In the genomic region with DNA sequence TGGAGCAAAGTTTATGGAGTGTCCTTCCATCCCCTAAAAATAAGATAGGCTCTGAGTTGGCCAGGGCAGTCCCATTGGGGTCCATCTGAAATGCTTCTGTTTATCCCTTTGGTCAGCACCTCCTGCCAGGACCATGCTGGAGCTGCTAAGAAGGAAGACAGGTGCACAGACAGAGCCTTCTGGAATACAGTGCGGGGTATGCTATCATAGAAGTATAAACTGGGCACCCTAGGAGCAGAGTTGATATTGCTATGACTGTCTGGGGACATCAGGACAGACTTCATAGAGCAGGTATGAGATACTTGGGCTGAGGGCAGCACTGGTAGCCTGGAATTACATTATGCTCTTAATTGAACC, we compare ENCODE assay signal across 10 cellular contexts.
DNase-seq lines count a peak whose midpoint lies in the region; ATAC-seq, FAIRE-seq and TF ChIP-seq lines count a peak whose summit lies in the region.
"Had no signal": no experiment of that assay in that cellular context is flagged by ENCODE, and none has a peak within 500 bp of the region (broad histone marks: within the 10 kb centered on the region; RNA-seq: fewer than 3 reads in every experiment).

No MANE protein-coding gene starts in this region.

- 0 out of 3 replicates have a peak overlapping the region, but pooled peaks have one; percentile 2 for H3K4me3 ChIP-seq in A549

- H3K27me3 Mint-ChIP-seq in chondrocyte (ENCODE audit: low read depth) (no peaks in the 10 kb centered on the region), osteocyte (ENCODE audit: unreplicated experiment) (no peaks in the 10 kb centered on the region), progenitor cell of endocrine pancreas (peaks cover 5% of the 10 kb centered on the region)

- TF ChIP-seq RAD21 in A549 (conservative IDR thresholded peaks at IDR 0.05 in 1 of 2, IDR thresholded peaks at IDR 0.05 in 1 of 2): no peak

- H3K9me3 Mint-ChIP-seq in chondrocyte (ENCODE audit: low read depth) (no peaks in the 10 kb centered on the region), osteocyte (ENCODE audit: unreplicated experiment) (no peaks in the 10 kb centered on the region), progenitor cell of endocrine pancreas (ENCODE audit: low read depth) (no peaks in the 10 kb centered on the region)

- no peaks in the 10 kb centered on the region for H3K9me3 ChIP-seq in A549

- POLR2A ChIA-PET in A549 (lab: Yijun Ruan, JAX): interaction anchor here (1.1 to 1.8 kb wide), 9 partner anchors 13 to 170 kb away, joined by 3 to 7 read pairs (median 5); a partner anchor contains a TSS

- ATAC-seq in A549 (peak; percentile 39 to 52), HG02943 (IDR thresholded peaks at IDR 0.05; ENCODE audit: low read depth, unreplicated experiment) (peak; percentile 20), HG03521 (IDR thresholded peaks at IDR 0.05; ENCODE audit: unreplicated experiment) (no peak)

- H3K4me1 Mint-ChIP-seq in chondrocyte (ENCODE audit: low read depth) (peaks cover 73% of the 10 kb centered on the region), osteocyte (ENCODE audit: unreplicated experiment) (peaks cover 47% of the 10 kb centered on the region), progenitor cell of endocrine pancreas (ENCODE audit: low read depth) (peaks cover 22% of the 10 kb centered on the region)

- H3K27ac Mint-ChIP-seq in chondrocyte (ENCODE audit: unreplicated experiment) (peak overlapping the region; percentile 91), osteocyte (ENCODE audit: unreplicated experiment) (peak overlapping the region; percentile 40), progenitor cell of endocrine pancreas (no peak overlapping the region)

- no peak for DNase-seq in A549 (ENCODE audit: low read depth in 1 of 2, low spot score in 1 of 2)
- DNase-seq in chondrocyte (ENCODE audit: low spot score): no peak
- DNase-seq in osteocyte (ENCODE audit: extremely low spot score, unreplicated experiment): no peak
- DNase-seq in NCI-H2196 treated with DMSO at 0.1 percent for 48 hours (lab: John Stamatoyannopoulos, UW; ENCODE audit: unreplicated experiment): no peak
- no peak for DNase-seq in EL
- DNase-seq in progenitor cell of endocrine pancreas (ENCODE audit: low spot score, unreplicated experiment): no peak
- DNase-seq: NCI-H446 treated with DMSO at 0.1 percent for 48 hours had no signal

- 85% methylated on average over 1 of the region's 1 CpG for WGBS in A549 (ENCODE audit: missing lambda C conversion rate)

- no peak for FAIRE-seq in A549 (lab: Jason Lieb, UNC)

- H3K4me3 Mint-ChIP-seq in chondrocyte (ENCODE audit: unreplicated experiment) (no peak overlapping the region), osteocyte (ENCODE audit: unreplicated experiment) (no peak overlapping the region), progenitor cell of endocrine pancreas (ENCODE audit: low read depth) (no peak overlapping the region)
- H3K4me3 Mint-ChIP-seq: neural crest cell had no signal

- no peak for TF ChIP-seq POLR2A in A549 (IDR thresholded peaks at IDR 0.05; ENCODE audit: low read length)

- H3K4me1 ChIP-seq in A549: peaks cover 67% of the 10 kb centered on the region

- CTCF ChIA-PET in A549 (lab: Yijun Ruan, JAX): interaction anchor here (0.6 to 2.5 kb wide), 9 partner anchors 11 to 64 kb away, joined by 3 to 10 read pairs (median 3); no protein-coding TSS in a partner anchor

- TF ChIP-seq CTCF in A549 (IDR thresholded peaks at IDR 0.05): no peak
- no peak for TF ChIP-seq CTCF in chondrocyte (IDR thresholded peaks at IDR 0.05)
- no peak for TF ChIP-seq CTCF in osteocyte (IDR thresholded peaks at IDR 0.05)
- no peak for TF ChIP-seq CTCF in progenitor cell of endocrine pancreas (IDR thresholded peaks at IDR 0.05; ENCODE audit: unreplicated experiment)

- peak overlapping the region; percentile 91 to 92 for H3K27ac ChIP-seq in A549

- H3K36me3 Mint-ChIP-seq in chondrocyte (ENCODE audit: low read depth) (peaks cover 2% of the 10 kb centered on the region), osteocyte (ENCODE audit: unreplicated experiment) (no peaks in the 10 kb centered on the region), progenitor cell of endocrine pancreas (ENCODE audit: insufficient read depth) (no peaks in the 10 kb centered on the region)

- no peak for TF ChIP-seq EP300 in A549 (IDR thresholded peaks at IDR 0.05)

- peak overlapping the region; percentile 74 for H3K4me2 ChIP-seq in A549

TF ChIP-seq in A549, 52 proteins besides CTCF, POLR2A, EP300 and RAD21:
- TF ChIP-seq ZSCAN20 (CRISPR knock-in tag; IDR thresholded peaks at IDR 0.05): no peak
- TF ChIP-seq KDM1A (IDR thresholded peaks at IDR 0.05; ENCODE audit: low read depth): no peak
- no peak for TF ChIP-seq CBX8 (IDR thresholded peaks at IDR 0.05)
- no peak for TF ChIP-seq ZFP36 (IDR thresholded peaks at IDR 0.05; ENCODE audit: borderline replicate concordance, partially characterized antibody)
- TF ChIP-seq FOSB (CRISPR knock-in tag; IDR thresholded peaks at IDR 0.05): no peak
- TF ChIP-seq, protein P1, sequence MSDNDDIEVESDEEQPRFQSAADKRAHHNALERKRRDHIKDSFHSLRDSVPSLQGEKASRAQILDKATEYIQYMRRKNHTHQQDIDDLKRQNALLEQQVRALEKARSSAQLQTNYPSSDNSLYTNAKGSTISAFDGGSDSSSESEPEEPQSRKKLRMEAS (IDR thresholded peaks at IDR 0.05): no peak
- no peak for TF ChIP-seq PHF8 (IDR thresholded peaks at IDR 0.05; ENCODE audit: borderline replicate concordance, low read depth)
- no peak for TF ChIP-seq NFE2L2 (conservative IDR thresholded peaks at IDR 0.05; ENCODE audit: low read length)
- TF ChIP-seq, protein P2, sequence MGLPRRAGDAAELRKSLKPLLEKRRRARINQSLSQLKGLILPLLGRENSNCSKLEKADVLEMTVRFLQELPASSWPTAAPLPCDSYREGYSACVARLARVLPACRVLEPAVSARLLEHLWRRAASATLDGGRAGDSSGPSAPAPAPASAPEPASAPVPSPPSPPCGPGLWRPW (IDR thresholded peaks at IDR 0.05): no peak
- no peak for TF ChIP-seq HDAC2 (IDR thresholded peaks at IDR 0.05)
- TF ChIP-seq NPAS2 (CRISPR knock-in tag; IDR thresholded peaks at IDR 0.05; ENCODE audit: borderline replicate concordance): no peak
- no peak for TF ChIP-seq HOXB5 (CRISPR knock-in tag; IDR thresholded peaks at IDR 0.05)
- no peak for TF ChIP-seq ESRRA (IDR thresholded peaks at IDR 0.05; ENCODE audit: borderline replicate concordance, low read length)
- TF ChIP-seq, protein P3, sequence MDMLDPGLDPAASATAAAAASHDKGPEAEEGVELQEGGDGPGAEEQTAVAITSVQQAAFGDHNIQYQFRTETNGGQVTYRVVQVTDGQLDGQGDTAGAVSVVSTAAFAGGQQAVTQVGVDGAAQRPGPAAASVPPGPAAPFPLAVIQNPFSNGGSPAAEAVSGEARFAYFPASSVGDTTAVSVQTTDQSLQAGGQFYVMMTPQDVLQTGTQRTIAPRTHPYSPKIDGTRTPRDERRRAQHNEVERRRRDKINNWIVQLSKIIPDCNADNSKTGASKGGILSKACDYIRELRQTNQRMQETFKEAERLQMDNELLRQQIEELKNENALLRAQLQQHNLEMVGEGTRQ (IDR thresholded peaks at IDR 0.05): no peak
